In the genomic region with DNA sequence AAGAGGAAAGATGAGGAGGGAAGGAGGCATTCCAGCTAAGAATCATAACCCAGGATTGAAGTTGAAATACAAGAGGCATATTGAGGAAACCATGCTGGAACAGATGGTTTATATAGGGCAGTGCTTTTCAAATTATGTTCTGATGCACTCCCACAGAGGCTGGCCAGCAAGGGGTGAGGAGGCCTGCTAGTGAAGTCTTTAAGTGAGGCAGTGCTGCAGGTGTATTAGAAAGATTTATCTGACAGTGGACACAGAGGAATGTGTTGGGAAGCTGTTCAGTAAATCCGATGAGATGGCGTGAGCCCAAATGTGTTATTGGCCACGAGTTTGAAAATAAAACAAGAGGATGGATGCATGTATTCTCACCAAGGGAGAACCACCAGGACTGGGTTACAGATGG, we compare ENCODE assay signal across 13 cellular contexts. TPM values are rescaled to one million over a fixed set of nuclear protein-coding genes. Genes with fewer than 3 reads are reported as not detected.
DNase-seq lines count a peak whose midpoint lies in the region; ATAC-seq and TF ChIP-seq lines count a peak whose summit lies in the region.
"Had no signal": no experiment of that assay in that cellular context is flagged by ENCODE, and none has a peak within 500 bp of the region (broad histone marks: within the 10 kb centered on the region; RNA-seq: fewer than 3 reads in every experiment).

No MANE protein-coding gene starts in this region.

- DNase-seq in MCF 10A (ENCODE audit: unreplicated experiment) (no peak), breast epithelium (ENCODE audit: low spot score in 2 of 2) (no peak), NCI-H226 (peak; percentile 59), cerebellar cortex (ENCODE audit: low spot score) (peak; percentile 83), nephron progenitor cell (no peak), H7 (no peak), kidney tubule cell (ENCODE audit: low spot score) (no peak)
- no peak for DNase-seq in activated T-cell treated with anti-CD3 and anti-CD28 coated beads, Interleukin-2, amount 50 U/mL, for 4 hours
- DNase-seq: ACHN; CD4-positive, alpha-beta T cell; DMS53; GM23248 had no signal

- no peak for ATAC-seq in activated T-cell treated with anti-CD3 and anti-CD28 coated beads, Interleukin-2, amount 50 U/mL, for 4 hours

- H3K4me3 Mint-ChIP-seq in MCF 10A (ENCODE audit: unreplicated experiment): no peak overlapping the region
- no peak overlapping the region for H3K4me3 Mint-ChIP-seq in nephron progenitor cell
- no peak overlapping the region for H3K4me3 Mint-ChIP-seq in activated T-cell treated with anti-CD3 and anti-CD28 coated beads, Interleukin-2, amount 50 U/mL, for 4 hours
- H3K4me3 Mint-ChIP-seq: CD4-positive, alpha-beta T cell had no signal

- H3K27me3 ChIP-seq in breast epithelium (no peaks in the 10 kb centered on the region), H7 (ENCODE audit: control insufficient read depth, insufficient read depth, low read length) (no peaks in the 10 kb centered on the region)
- H3K27me3 ChIP-seq: BLaER1 treated with 17β-estradiol and CSF1 and Interleukin-3, amounts not matched to agents 10 nM and 100 nM had no signal

- H3K27ac ChIP-seq in breast epithelium: no peak overlapping the region
- H3K27ac ChIP-seq: BLaER1 treated with 17β-estradiol and CSF1 and Interleukin-3, amounts not matched to agents 10 nM and 100 nM; GM23248 had no signal

- H3K36me3 Mint-ChIP-seq in MCF 10A (ENCODE audit: insufficient read depth, unreplicated experiment) (peaks cover 22% of the 10 kb centered on the region), nephron progenitor cell (ENCODE audit: low read depth) (peaks cover 41% of the 10 kb centered on the region)
- peaks cover 5% of the 10 kb centered on the region for H3K36me3 Mint-ChIP-seq in activated T-cell treated with anti-CD3 and anti-CD28 coated beads, Interleukin-2, amount 50 U/mL, for 4 hours (ENCODE audit: insufficient read depth)

- no TSS peak for BruUV-seq in MCF 10A (replicated peaks; lab: Mats Ljungman, UMichigan)

- TF ChIP-seq POLR2A in breast epithelium (IDR thresholded peaks at IDR 0.05): no peak

- POLR2A ChIA-PET in MCF 10A (lab: Yijun Ruan, JAX): interaction anchor here (0.5 to 7.3 kb wide), 7 partner anchors 10 to 281 kb away, joined by 3 to 58 read pairs (median 4); a partner anchor contains a TSS

- H3K27me3 Mint-ChIP-seq in MCF 10A (ENCODE audit: insufficient read depth, unreplicated experiment) (no peaks in the 10 kb centered on the region), nephron progenitor cell (ENCODE audit: low read depth, poor library complexity) (peaks cover 4% of the 10 kb centered on the region)
- H3K27me3 Mint-ChIP-seq in activated T-cell treated with anti-CD3 and anti-CD28 coated beads, Interleukin-2, amount 50 U/mL, for 4 hours (ENCODE audit: low read depth): no peaks in the 10 kb centered on the region
- H3K27me3 Mint-ChIP-seq: CD4-positive, alpha-beta T cell had no signal

- H3K4me1 Mint-ChIP-seq in MCF 10A (ENCODE audit: insufficient read depth, unreplicated experiment): peaks cover 37% of the 10 kb centered on the region
- peaks cover 11% of the 10 kb centered on the region for H3K4me1 Mint-ChIP-seq in nephron progenitor cell
- H3K4me1 Mint-ChIP-seq in activated T-cell treated with anti-CD3 and anti-CD28 coated beads, Interleukin-2, amount 50 U/mL, for 4 hours (ENCODE audit: low read depth): peaks cover 16% of the 10 kb centered on the region

- H3K36me3 ChIP-seq in breast epithelium (no peaks in the 10 kb centered on the region), H7 (replicated peaks; ENCODE audit: control insufficient read depth, insufficient read depth, low read length) (no peaks in the 10 kb centered on the region)

- H3K9me3 Mint-ChIP-seq in MCF 10A (ENCODE audit: unreplicated experiment): no peaks in the 10 kb centered on the region
- peaks cover 12% of the 10 kb centered on the region for H3K9me3 Mint-ChIP-seq in nephron progenitor cell
- H3K9me3 Mint-ChIP-seq in activated T-cell treated with anti-CD3 and anti-CD28 coated beads, Interleukin-2, amount 50 U/mL, for 4 hours: no peaks in the 10 kb centered on the region
- H3K9me3 Mint-ChIP-seq: CD4-positive, alpha-beta T cell had no signal

- H3K4me3 ChIP-seq in breast epithelium: no peak overlapping the region
- H3K4me3 ChIP-seq in H7 (ENCODE audit: insufficient read depth, low read depth, low read length): no peak overlapping the region
- H3K4me3 ChIP-seq: BLaER1 treated with 17β-estradiol and CSF1 and Interleukin-3, amounts not matched to agents 10 nM and 100 nM; GM23248 had no signal

- CTCF ChIA-PET in MCF 10A (lab: Yijun Ruan, JAX): interaction anchor here (0.6 kb wide), 1 partner anchor 138 kb away, joined by 5 read pairs; no protein-coding TSS in a partner anchor

- TF ChIP-seq CTCF in MCF 10A (IDR thresholded peaks at IDR 0.05; ENCODE audit: unreplicated experiment) (no peak), breast epithelium (IDR thresholded peaks at IDR 0.05) (no peak), nephron progenitor cell (IDR thresholded peaks at IDR 0.05) (no peak)

- H3K27ac Mint-ChIP-seq in MCF 10A (ENCODE audit: low read depth, unreplicated experiment): peak overlapping the region; percentile 90
- peak overlapping the region; percentile 26 for H3K27ac Mint-ChIP-seq in nephron progenitor cell
- H3K27ac Mint-ChIP-seq: CD4-positive, alpha-beta T cell had no signal

- H3K4me1 ChIP-seq in breast epithelium: peaks cover 0 to 4% of the 10 kb centered on the region in 2 donors

- intact Hi-C loops in MCF 10A (cut with micrococcal nuclease): no loop called here
- intact Hi-C loops in breast epithelium (cut with DNase I; ENCODE audit: low total_unique reads): no loop called here

- H3K9me3 ChIP-seq in breast epithelium: no peaks in the 10 kb centered on the region

RNA-seq across cellular contexts. Expression of a gene that starts 28.6 kb away (rescaled TPM):
- total RNA-seq in MCF 10A (2022) (51.8 and 69.0 TPM in 2 replicates), breast epithelium (10 to 100 TPM; 55.4 to 74.1 (median 63.6) TPM)
- total RNA-seq in activated T-cell treated with anti-CD3 and anti-CD28 coated beads, Interleukin-2, amount 50 U/mL, for 4 hours: 10 to 100 TPM; 13.8 to 20.8 (median 15.0) TPM
- 16.1 and 24.5 TPM in 2 replicates for total RNA-seq in H7 (2014; rRNA removed; shearing (Covaris generic))

Comparison
In these comparisons a context has a peak if more than half of its experiments do, and no peak if none do; other contexts are left out.
1. DNase-seq: peak in NCI-H226 (single experiment) and cerebellar cortex (single experiment); none in MCF 10A (single experiment), breast epithelium (0 of 2), nephron progenitor cell (single experiment), activated T-cell treated with anti-CD3 and anti-CD28 coated beads, Interleukin-2, amount 50 U/mL, for 4 hours (single experiment), H7 (single experiment) and kidney tubule cell (single experiment).